ENCODE assay signal across 24 cellular contexts in genomic region chr16:55045329-55046145, GRCh38.
DNase-seq lines count a peak whose midpoint lies in the region; ATAC-seq, FAIRE-seq and TF ChIP-seq lines count a peak whose summit lies in the region.
"Had no signal": no experiment of that assay in that cellular context is flagged by ENCODE, and none has a peak within 500 bp of the region (broad histone marks: within the 10 kb centered on the region; RNA-seq: fewer than 3 reads in every experiment).

No MANE protein-coding gene starts in this region.

- DNase-seq in activated CD4-positive, alpha-beta memory T cell treated with anti-CD3 and anti-CD28 coated beads, Interleukin-2, amount 10 ng/mL, durations not matched to agents 7 days and 5 days: peak; percentile 7
- no peak for DNase-seq in activated CD4-positive, alpha-beta memory T cell treated with anti-CD3 and anti-CD28 coated beads for 36 hours
- DNase-seq in GM12878 (ENCODE audit: low read depth, low spot score): no peak
- peak; percentile 51 for DNase-seq in mesenteric fat pad (ENCODE audit: low spot score)
- DNase-seq in small intestine: peak; percentile 28
- no peak for DNase-seq in activated T-cell treated with anti-CD3 and anti-CD28 coated beads, Interleukin-2, amount 50 U/mL, for 1 hour
- DNase-seq in GM03348 (ENCODE audit: low spot score): no peak
- DNase-seq: AML-193; Calu3; CD4-positive, alpha-beta T cell; DMS53; DND-41; EL; GOT3; H7; HFFc6; IMR-90 had no signal

- ATAC-seq in GM12878 (no peak), GM21390 (IDR thresholded peaks at IDR 0.05; ENCODE audit: unreplicated experiment) (no peak)
- ATAC-seq: A549, HCT116 had no signal

- H4K20me1 ChIP-seq in GM12878 (ENCODE audit: control insufficient read depth, insufficient read depth): no peaks in the 10 kb centered on the region

- H3K36me3 ChIP-seq in GM12878 (ENCODE audit: control insufficient read depth in 2 of 2, insufficient read depth in 2 of 2, low read length in 1 of 2) (no peaks in the 10 kb centered on the region), small intestine (ENCODE audit: control insufficient read depth in 2 of 2, insufficient read depth in 2 of 2, low read length in 2 of 2) (no peaks in the 10 kb centered on the region)

- H3K9me3 Mint-ChIP-seq in activated CD4-positive, alpha-beta memory T cell treated with anti-CD3 and anti-CD28 coated beads, Interleukin-2, amount 10 ng/mL, durations not matched to agents 7 days and 5 days: no peaks in the 10 kb centered on the region
- H3K9me3 Mint-ChIP-seq in activated CD4-positive, alpha-beta memory T cell treated with anti-CD3 and anti-CD28 coated beads for 36 hours: no peaks in the 10 kb centered on the region
- H3K9me3 Mint-ChIP-seq: CD4-positive, alpha-beta T cell; HFFc6 had no signal

- SMC1A ChIA-PET in GM12878 (lab: Charles Lee; ENCODE audit: uncharacterized antibody, unreplicated experiment): no interaction called here

- WGBS in GM12878 (ENCODE audit: insufficient coverage, insufficient replicate concordance, low lambda C conversion rate, missing lambda C conversion rate): 31% methylated on average over 11 of the region's 11 CpGs
- WGBS in small intestine, 3 donors: 20 to 65% (median 38%) methylated on average over 11 of the region's 11 CpGs

- H3K79me2 ChIP-seq in GM12878 (ENCODE audit: control insufficient read depth, insufficient read depth, low read length): no peaks in the 10 kb centered on the region

- H3K9me3 ChIP-seq in GM12878 (replicated peaks; ENCODE audit: control insufficient read depth, insufficient read depth, low read length) (no peaks in the 10 kb centered on the region), small intestine (ENCODE audit: control insufficient read depth, low read depth) (no peaks in the 10 kb centered on the region)
- H3K9me3 ChIP-seq: A549 had no signal

- no peak for TF ChIP-seq POLR2A in GM12878 (IDR thresholded peaks at IDR 0.05; ENCODE audit: low read depth, low read length)

- FAIRE-seq in GM12878 (lab: Jason Lieb, UNC) (no peak), small intestine (lab: Jason Lieb, UNC) (no peak)
- FAIRE-seq: A549, GM12892, HTR-8/SVneo had no signal

- RAD21 ChIA-PET in GM12878 (lab: Charles Lee; ENCODE audit: unreplicated experiment): no interaction called here

- no peak overlapping the region for H2AFZ ChIP-seq in GM12878 (ENCODE audit: control insufficient read depth, low read depth, low read length)

- no peaks in the 10 kb centered on the region for H3K36me3 Mint-ChIP-seq in activated CD4-positive, alpha-beta memory T cell treated with anti-CD3 and anti-CD28 coated beads, Interleukin-2, amount 10 ng/mL, durations not matched to agents 7 days and 5 days (ENCODE audit: low read depth)
- H3K36me3 Mint-ChIP-seq in activated CD4-positive, alpha-beta memory T cell treated with anti-CD3 and anti-CD28 coated beads for 36 hours: no peaks in the 10 kb centered on the region

- H3K9ac ChIP-seq in GM12878 (ENCODE audit: control insufficient read depth, insufficient read depth, low read length): no peak overlapping the region

- H3K27me3 ChIP-seq in GM12878 (replicated peaks in 1 of 2; ENCODE audit: control insufficient read depth in 2 of 2, insufficient read depth in 2 of 2, low read length in 1 of 2) (no peaks in the 10 kb centered on the region), small intestine (ENCODE audit: control insufficient read depth in 2 of 2, insufficient read depth in 2 of 2, low read length in 2 of 2) (peaks cover 0 to 5% of the 10 kb centered on the region in 2 donors)

- no TSS peak for BruUV-seq in GM12878 (replicated peaks; lab: Mats Ljungman, UMichigan)

- no peak for TF ChIP-seq RAD21 in GM12878 (IDR thresholded peaks at IDR 0.05; ENCODE audit: insufficient read depth, low read depth, low read length)

- H3K27ac ChIP-seq in GM12878 (ENCODE audit: control insufficient read depth, insufficient read depth) (no peak overlapping the region), small intestine (ENCODE audit: low read depth in 1 of 2, low read length in 1 of 2) (no peak overlapping the region)
- H3K27ac ChIP-seq: 22Rv1, A549, C4-2B had no signal

- intact Hi-C loops in activated CD4-positive, alpha-beta memory T cell treated with anti-CD3 and anti-CD28 coated beads for 36 hours (cut with micrococcal nuclease): no loop called here
- intact Hi-C loops in GM12878 (cut with micrococcal nuclease; ENCODE audit: unreplicated experiment): no loop called here

- H3K4me1 ChIP-seq in GM12878 (ENCODE audit: control insufficient read depth, insufficient read depth, low read length): no peaks in the 10 kb centered on the region
- H3K4me1 ChIP-seq in small intestine (ENCODE audit: control insufficient read depth in 2 of 2, insufficient read depth in 1 of 2, low read depth in 1 of 2, low read length in 1 of 2): no peaks in the 10 kb centered on the region
- H3K4me1 ChIP-seq: A549 had no signal

- no peak for TF ChIP-seq EP300 in GM12878 (IDR thresholded peaks at IDR 0.05; ENCODE audit: borderline replicate concordance in 1 of 2, control insufficient read depth in 1 of 2, low read depth in 2 of 2, low read length in 2 of 2)

- no peak overlapping the region for H3K27ac Mint-ChIP-seq in activated CD4-positive, alpha-beta memory T cell treated with anti-CD3 and anti-CD28 coated beads, Interleukin-2, amount 10 ng/mL, durations not matched to agents 7 days and 5 days
- no peak overlapping the region for H3K27ac Mint-ChIP-seq in activated CD4-positive, alpha-beta memory T cell treated with anti-CD3 and anti-CD28 coated beads for 36 hours
- H3K27ac Mint-ChIP-seq: CD4-positive, alpha-beta T cell; HFFc6 had no signal

- no peaks in the 10 kb centered on the region for H3K4me1 Mint-ChIP-seq in activated CD4-positive, alpha-beta memory T cell treated with anti-CD3 and anti-CD28 coated beads, Interleukin-2, amount 10 ng/mL, durations not matched to agents 7 days and 5 days
- no peaks in the 10 kb centered on the region for H3K4me1 Mint-ChIP-seq in activated CD4-positive, alpha-beta memory T cell treated with anti-CD3 and anti-CD28 coated beads for 36 hours (ENCODE audit: low read depth)

- TF ChIP-seq CTCF in GM12878 (IDR thresholded peaks at IDR 0.05 in 2 of 3, conservative IDR thresholded peaks at IDR 0.05 in 1 of 3; ENCODE audit: control insufficient read depth in 2 of 3, extremely low read depth in 1 of 3, insufficient read depth in 1 of 3, low read depth in 3 of 3, low read length in 3 of 3): no peak

- H3K27me3 Mint-ChIP-seq in activated CD4-positive, alpha-beta memory T cell treated with anti-CD3 and anti-CD28 coated beads, Interleukin-2, amount 10 ng/mL, durations not matched to agents 7 days and 5 days: no peaks in the 10 kb centered on the region
- no peaks in the 10 kb centered on the region for H3K27me3 Mint-ChIP-seq in activated CD4-positive, alpha-beta memory T cell treated with anti-CD3 and anti-CD28 coated beads for 36 hours

- no peak overlapping the region for H3K4me2 ChIP-seq in GM12878 (ENCODE audit: control insufficient read depth, insufficient read depth)
- H3K4me2 ChIP-seq: A549 had no signal

- in situ Hi-C loops in GM12878 (cut with MboI): no loop called here

- H3K4me3 ChIP-seq in GM12878 (no peak overlapping the region), small intestine (ENCODE audit: low read depth in 1 of 2, low read length in 2 of 2) (no peak overlapping the region)
- H3K4me3 ChIP-seq: A549 had no signal

- POLR2A ChIA-PET in activated CD4-positive, alpha-beta memory T cell treated with anti-CD3 and anti-CD28 coated beads, Interleukin-2, amount 10 ng/mL, durations not matched to agents 7 days and 5 days (lab: Charles Lee): no interaction called here
- POLR2A ChIA-PET in activated CD4-positive, alpha-beta memory T cell treated with anti-CD3 and anti-CD28 coated beads for 36 hours (lab: Charles Lee): no interaction called here
- POLR2A ChIA-PET in GM12878 (lab: Charles Lee): no interaction called here

- H3K4me3 Mint-ChIP-seq in activated CD4-positive, alpha-beta memory T cell treated with anti-CD3 and anti-CD28 coated beads, Interleukin-2, amount 10 ng/mL, durations not matched to agents 7 days and 5 days: no peak overlapping the region
- no peak overlapping the region for H3K4me3 Mint-ChIP-seq in activated CD4-positive, alpha-beta memory T cell treated with anti-CD3 and anti-CD28 coated beads for 36 hours
- H3K4me3 Mint-ChIP-seq: CD4-positive, alpha-beta T cell; HFFc6 had no signal

- CTCF ChIA-PET in activated CD4-positive, alpha-beta memory T cell treated with anti-CD3 and anti-CD28 coated beads, Interleukin-2, amount 10 ng/mL, durations not matched to agents 7 days and 5 days (lab: Charles Lee): no interaction called here
- CTCF ChIA-PET in activated CD4-positive, alpha-beta memory T cell treated with anti-CD3 and anti-CD28 coated beads for 36 hours (lab: Charles Lee): no interaction called here
- CTCF ChIA-PET in GM12878 (lab: Yijun Ruan, JAX): interaction anchor here (0.8 to 2.0 kb wide), 3 partner anchors 10 to 13 kb away, joined by 3 to 8 read pairs (median 4); no protein-coding TSS in a partner anchor

TF ChIP-seq in GM12878, 131 proteins besides CTCF, POLR2A, EP300 and RAD21:
- TF ChIP-seq BCL11A (IDR thresholded peaks at IDR 0.05; ENCODE audit: low read depth, low read length) (no peak), KAT2A (conservative IDR thresholded peaks at IDR 0.05; ENCODE audit: control insufficient read depth, low read depth, low read length) (no peak), ZZZ3 (IDR thresholded peaks at IDR 0.05; ENCODE audit: control insufficient read depth, insufficient read length, low read depth) (no peak), BHLHE40 (IDR thresholded peaks at IDR 0.05; ENCODE audit: borderline replicate concordance in 1 of 2, low read depth in 2 of 2, low read length in 1 of 2) (peak in 1 of 2 experiments; percentile 44; a peak in 2 of 4 replicates), LARP7 (IDR thresholded peaks at IDR 0.05) (no peak), NR2F1 (conservative IDR thresholded peaks at IDR 0.05) (0 out of 2 replicates have a peak, but pooled peaks have one; percentile 44)

Comparison
In these comparisons a context has a peak if more than half of its experiments do, and no peak if none do; other contexts are left out.
1. DNase-seq: peak in activated CD4-positive, alpha-beta memory T cell treated with anti-CD3 and anti-CD28 coated beads, Interleukin-2, amount 10 ng/mL, durations not matched to agents 7 days and 5 days (single experiment), mesenteric fat pad (single experiment) and small intestine (single experiment); none in activated CD4-positive, alpha-beta memory T cell treated with anti-CD3 and anti-CD28 coated beads for 36 hours (single experiment), GM12878 (single experiment), activated T-cell treated with anti-CD3 and anti-CD28 coated beads, Interleukin-2, amount 50 U/mL, for 1 hour (single experiment) and GM03348 (single experiment).